ENCODE assay signal across 1 cellular context in genomic region chr11:102151784-102152525, GRCh38.
TF ChIP-seq lines count a peak whose summit lies in the region.

No MANE protein-coding gene starts in this region.

TF ChIP-seq in IMR-90, 13 proteins besides CTCF, POLR2A, EP300 and RAD21 (continued from another document):
- TF ChIP-seq ELK1 (IDR thresholded peaks at IDR 0.05; ENCODE audit: borderline replicate concordance, low read depth, low read length) (no peak), RFX5 (IDR thresholded peaks at IDR 0.05; ENCODE audit: low read depth, low read length) (no peak), USF2 (IDR thresholded peaks at IDR 0.05; ENCODE audit: low read depth, low read length) (no peak), SMC3 (IDR thresholded peaks at IDR 0.05; ENCODE audit: low read depth, low read length) (no peak), RCOR1 (IDR thresholded peaks at IDR 0.05; ENCODE audit: insufficient replicate concordance, low read length) (no peak)
